21 cellular contexts compared by ENCODE assay signal in the genomic region with DNA sequence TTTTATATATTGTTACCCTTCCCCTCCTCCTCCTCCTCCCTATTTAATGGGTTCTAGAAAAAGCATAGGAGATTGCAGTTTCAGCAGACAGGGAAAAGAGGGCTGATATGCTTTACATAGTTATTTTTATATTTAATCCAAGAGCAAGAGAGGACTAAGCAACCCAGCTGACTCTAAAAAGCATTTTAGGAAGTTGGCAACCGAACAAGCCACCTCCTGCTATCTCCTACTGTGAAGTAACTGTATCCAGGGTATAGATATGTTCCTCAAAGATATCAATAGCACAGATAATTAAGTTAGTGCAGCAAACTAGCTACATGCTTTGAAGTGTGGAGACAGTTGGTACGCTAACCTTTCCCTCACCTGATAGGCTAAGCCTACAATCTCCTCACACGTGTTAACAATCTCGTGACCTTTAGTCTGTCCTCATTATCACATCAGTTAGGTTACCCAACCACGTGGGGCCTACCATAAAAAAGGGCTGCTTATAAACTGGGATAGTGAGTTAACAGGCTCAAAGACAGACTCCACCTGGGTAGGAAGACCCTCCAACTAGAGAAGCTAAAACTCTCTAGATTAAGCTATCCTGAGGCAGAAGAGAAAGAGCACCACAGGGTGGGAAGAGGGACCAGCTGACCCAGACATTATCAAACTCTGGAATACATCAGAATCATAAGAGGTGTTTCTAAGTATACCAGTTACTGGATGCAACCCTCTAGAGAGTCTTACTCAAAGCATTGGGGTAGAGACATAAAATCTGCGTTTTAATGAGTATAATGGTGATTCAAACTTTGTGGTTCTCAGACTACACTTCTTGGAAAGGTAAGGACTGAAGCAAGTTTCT.
"Had no signal": no experiment of that assay in that cellular context is flagged by ENCODE, and none has a peak within 500 bp of the region (broad histone marks: within the 10 kb centered on the region; RNA-seq: fewer than 3 reads in every experiment).

No MANE protein-coding gene starts in this region.

- H3K27ac ChIP-seq: gastroesophageal sphincter, psoas muscle, right lobe of liver, stomach, testis had no signal

- ATAC-seq: activated CD8-positive, alpha-beta T cell treated with anti-CD3 and anti-CD28 coated beads, Interleukin-2, amount 10 ng/mL, durations not matched to agents 7 days and 5 days; esophagus mucosa; gastroesophageal sphincter; psoas muscle; right lobe of liver; stimulated activated effector memory CD8-positive, alpha-beta T cell treated with anti-CD3 and anti-CD28 coated beads, Interleukin-12 subunit alpha, Interleukin-12 subunit beta, amount 100 ng/mL, for 72 hours had no signal

- H3K27me3 ChIP-seq: gastroesophageal sphincter, right lobe of liver, stomach, testis had no signal

- H3K27ac Mint-ChIP-seq: activated CD4-positive, alpha-beta T cell treated with anti-CD3 and anti-CD28 coated beads, Interleukin-2, amount 10 ng/mL, durations not matched to agents 7 days and 5 days; activated CD8-positive, alpha-beta T cell treated with anti-CD3 and anti-CD28 coated beads, Interleukin-2, amount 10 ng/mL, durations not matched to agents 7 days and 5 days; activated naive CD4-positive, alpha-beta T cell treated with anti-CD3 and anti-CD28 coated beads for 36 hours; activated T-cell treated with anti-CD3 and anti-CD28 coated beads, Interleukin-2, amount 50 U/mL, for 24 hours; stimulated activated effector memory CD8-positive, alpha-beta T cell treated with anti-CD3 and anti-CD28 coated beads, Interleukin-12 subunit alpha, Interleukin-12 subunit beta, amount 100 ng/mL, for 72 hours; T-helper 2 cell treated with Interferon-gamma antibody and Interleukin-4, amounts not matched to agents 5 μg/mL and 100 μg/mL, for 36 hours had no signal

- H3K4me3 Mint-ChIP-seq: activated CD4-positive, alpha-beta T cell treated with anti-CD3 and anti-CD28 coated beads, Interleukin-2, amount 10 ng/mL, durations not matched to agents 7 days and 5 days; activated CD8-positive, alpha-beta T cell treated with anti-CD3 and anti-CD28 coated beads, Interleukin-2, amount 10 ng/mL, durations not matched to agents 7 days and 5 days; activated naive CD4-positive, alpha-beta T cell treated with anti-CD3 and anti-CD28 coated beads for 36 hours; activated T-cell treated with anti-CD3 and anti-CD28 coated beads, Interleukin-2, amount 50 U/mL, for 24 hours; brain; central memory CD8-positive, alpha-beta T cell; neural crest cell; stimulated activated effector memory CD8-positive, alpha-beta T cell treated with anti-CD3 and anti-CD28 coated beads, Interleukin-12 subunit alpha, Interleukin-12 subunit beta, amount 100 ng/mL, for 72 hours; T-helper 2 cell treated with Interferon-gamma antibody and Interleukin-4, amounts not matched to agents 5 μg/mL and 100 μg/mL, for 36 hours had no signal

- DNase-seq: activated CD4-positive, alpha-beta T cell treated with anti-CD3 and anti-CD28 coated beads, Interleukin-2, amount 10 ng/mL, durations not matched to agents 7 days and 5 days; activated CD8-positive, alpha-beta T cell treated with anti-CD3 and anti-CD28 coated beads, Interleukin-2, amount 10 ng/mL, durations not matched to agents 7 days and 5 days; activated naive CD4-positive, alpha-beta T cell treated with anti-CD3 and anti-CD28 coated beads for 36 hours; activated T-cell treated with anti-CD3 and anti-CD28 coated beads, Interleukin-2, amount 50 U/mL, for 24 hours; anterior cingulate cortex; effector CD4-positive, alpha-beta T cell; mammary epithelial cell; psoas muscle; right lobe of liver; stimulated activated CD4-positive, alpha-beta T cell treated with anti-CD3 and anti-CD28 coated beads, Interleukin-4, amount 100 ng/mL, for 24 hours; stomach; SW 1271; testis had no signal

- H3K4me3 ChIP-seq: gastroesophageal sphincter, psoas muscle, right lobe of liver, smooth muscle cell, stomach, testis had no signal

- H3K4me2 ChIP-seq: smooth muscle cell had no signal

- H3K4me1 ChIP-seq: gastroesophageal sphincter, psoas muscle, right lobe of liver, testis had no signal

- H3K9me3 Mint-ChIP-seq: activated CD4-positive, alpha-beta T cell treated with anti-CD3 and anti-CD28 coated beads, Interleukin-2, amount 10 ng/mL, durations not matched to agents 7 days and 5 days; activated T-cell treated with anti-CD3 and anti-CD28 coated beads, Interleukin-2, amount 50 U/mL, for 24 hours; brain; T-helper 2 cell treated with Interferon-gamma antibody and Interleukin-4, amounts not matched to agents 5 μg/mL and 100 μg/mL, for 36 hours had no signal

- H3K4me1 Mint-ChIP-seq: activated CD4-positive, alpha-beta T cell treated with anti-CD3 and anti-CD28 coated beads, Interleukin-2, amount 10 ng/mL, durations not matched to agents 7 days and 5 days; central memory CD8-positive, alpha-beta T cell; neural crest cell; stimulated activated effector memory CD8-positive, alpha-beta T cell treated with anti-CD3 and anti-CD28 coated beads, Interleukin-12 subunit alpha, Interleukin-12 subunit beta, amount 100 ng/mL, for 72 hours had no signal

- H3K9me3 ChIP-seq: gastroesophageal sphincter, psoas muscle, right lobe of liver, stomach, testis had no signal

- H3K36me3 ChIP-seq: gastroesophageal sphincter, right lobe of liver, stomach had no signal

- H3K36me3 Mint-ChIP-seq: brain; stimulated activated effector memory CD8-positive, alpha-beta T cell treated with anti-CD3 and anti-CD28 coated beads, Interleukin-12 subunit alpha, Interleukin-12 subunit beta, amount 100 ng/mL, for 72 hours had no signal

- H3K27me3 Mint-ChIP-seq: activated CD4-positive, alpha-beta T cell treated with anti-CD3 and anti-CD28 coated beads, Interleukin-2, amount 10 ng/mL, durations not matched to agents 7 days and 5 days; activated T-cell treated with anti-CD3 and anti-CD28 coated beads, Interleukin-2, amount 50 U/mL, for 24 hours; brain; central memory CD8-positive, alpha-beta T cell had no signal
